In genomic region chr2:48812376-48812775, GRCh38 we compare ENCODE assay signal across 1 cellular context.
TF ChIP-seq lines count a peak whose summit lies in the region.

No MANE protein-coding gene starts in this region.

TF ChIP-seq in WTC11, 78 proteins besides CTCF, POLR2A, EP300 and RAD21 (continued from another document):
- TF ChIP-seq AFF4 (CRISPR knock-in tag; IDR thresholded peaks at IDR 0.05; ENCODE audit: borderline replicate concordance) (no peak), ATF3 (CRISPR knock-in tag; conservative IDR thresholded peaks at IDR 0.05) (no peak), ELF4 (CRISPR knock-in tag; IDR thresholded peaks at IDR 0.05; ENCODE audit: low read depth) (no peak), TCF7 (CRISPR knock-in tag; IDR thresholded peaks at IDR 0.05; ENCODE audit: low read depth) (no peak), NFATC4 (CRISPR knock-in tag; IDR thresholded peaks at IDR 0.05) (no peak), NFYB (CRISPR knock-in tag; conservative IDR thresholded peaks at IDR 0.05; ENCODE audit: low read depth) (no peak)
- TF ChIP-seq, protein P1, sequence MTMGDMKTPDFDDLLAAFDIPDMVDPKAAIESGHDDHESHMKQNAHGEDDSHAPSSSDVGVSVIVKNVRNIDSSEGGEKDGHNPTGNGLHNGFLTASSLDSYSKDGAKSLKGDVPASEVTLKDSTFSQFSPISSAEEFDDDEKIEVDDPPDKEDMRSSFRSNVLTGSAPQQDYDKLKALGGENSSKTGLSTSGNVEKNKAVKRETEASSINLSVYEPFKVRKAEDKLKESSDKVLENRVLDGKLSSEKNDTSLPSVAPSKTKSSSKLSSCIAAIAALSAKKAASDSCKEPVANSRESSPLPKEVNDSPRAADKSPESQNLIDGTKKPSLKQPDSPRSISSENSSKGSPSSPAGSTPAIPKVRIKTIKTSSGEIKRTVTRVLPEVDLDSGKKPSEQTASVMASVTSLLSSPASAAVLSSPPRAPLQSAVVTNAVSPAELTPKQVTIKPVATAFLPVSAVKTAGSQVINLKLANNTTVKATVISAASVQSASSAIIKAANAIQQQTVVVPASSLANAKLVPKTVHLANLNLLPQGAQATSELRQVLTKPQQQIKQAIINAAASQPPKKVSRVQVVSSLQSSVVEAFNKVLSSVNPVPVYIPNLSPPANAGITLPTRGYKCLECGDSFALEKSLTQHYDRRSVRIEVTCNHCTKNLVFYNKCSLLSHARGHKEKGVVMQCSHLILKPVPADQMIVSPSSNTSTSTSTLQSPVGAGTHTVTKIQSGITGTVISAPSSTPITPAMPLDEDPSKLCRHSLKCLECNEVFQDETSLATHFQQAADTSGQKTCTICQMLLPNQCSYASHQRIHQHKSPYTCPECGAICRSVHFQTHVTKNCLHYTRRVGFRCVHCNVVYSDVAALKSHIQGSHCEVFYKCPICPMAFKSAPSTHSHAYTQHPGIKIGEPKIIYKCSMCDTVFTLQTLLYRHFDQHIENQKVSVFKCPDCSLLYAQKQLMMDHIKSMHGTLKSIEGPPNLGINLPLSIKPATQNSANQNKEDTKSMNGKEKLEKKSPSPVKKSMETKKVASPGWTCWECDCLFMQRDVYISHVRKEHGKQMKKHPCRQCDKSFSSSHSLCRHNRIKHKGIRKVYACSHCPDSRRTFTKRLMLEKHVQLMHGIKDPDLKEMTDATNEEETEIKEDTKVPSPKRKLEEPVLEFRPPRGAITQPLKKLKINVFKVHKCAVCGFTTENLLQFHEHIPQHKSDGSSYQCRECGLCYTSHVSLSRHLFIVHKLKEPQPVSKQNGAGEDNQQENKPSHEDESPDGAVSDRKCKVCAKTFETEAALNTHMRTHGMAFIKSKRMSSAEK (CRISPR knock-in tag; IDR thresholded peaks at IDR 0.05; ENCODE audit: borderline replicate concordance): no peak
